ENCODE assay signal across 9 cellular contexts in genomic region chr6:157032923-157033322, GRCh38.
A peak's percentile ranks its signal among the peaks of the same experiment; 100 is the strongest.
DNase-seq lines count a peak whose midpoint lies in the region; ATAC-seq and TF ChIP-seq lines count a peak whose summit lies in the region.
"Had no signal": no experiment of that assay in that cellular context is flagged by ENCODE, and none has a peak within 500 bp of the region (broad histone marks: within the 10 kb centered on the region; RNA-seq: fewer than 3 reads in every experiment).

No MANE protein-coding gene starts in this region.

- no peak for ATAC-seq in activated CD8-positive, alpha-beta T cell treated with anti-CD3 and anti-CD28 coated beads, Interleukin-2, amount 10 ng/mL, durations not matched to agents 7 days and 5 days
- no peak for ATAC-seq in gastroesophageal sphincter
- ATAC-seq in stimulated activated memory B cell treated with anti-CD40 and anti-IgM and Interleukin-4, amounts not matched to agents 10 μg/mL and 1 μg/mL and 100 μg/mL, for 72 hours: no peak

- H3K27me3 ChIP-seq in gastroesophageal sphincter: no peaks in the 10 kb centered on the region

- no peaks in the 10 kb centered on the region for H3K9me3 Mint-ChIP-seq in T-helper 2 cell treated with Interferon-gamma antibody and Interleukin-4, amounts not matched to agents 5 μg/mL and 100 μg/mL, for 36 hours
- H3K9me3 Mint-ChIP-seq in activated CD8-positive, alpha-beta T cell treated with anti-CD3 and anti-CD28 coated beads, Interleukin-2, amount 10 ng/mL, durations not matched to agents 7 days and 5 days (ENCODE audit: insufficient read depth): no peaks in the 10 kb centered on the region
- no peaks in the 10 kb centered on the region for H3K9me3 Mint-ChIP-seq in stimulated activated memory B cell treated with anti-CD40 and anti-IgM and Interleukin-4, amounts not matched to agents 10 μg/mL and 1 μg/mL and 100 μg/mL, for 72 hours

- H3K4me1 Mint-ChIP-seq in T-helper 2 cell treated with Interferon-gamma antibody and Interleukin-4, amounts not matched to agents 5 μg/mL and 100 μg/mL, for 36 hours (ENCODE audit: low read depth): peaks cover 15% of the 10 kb centered on the region
- H3K4me1 Mint-ChIP-seq in activated CD8-positive, alpha-beta T cell treated with anti-CD3 and anti-CD28 coated beads, Interleukin-2, amount 10 ng/mL, durations not matched to agents 7 days and 5 days (ENCODE audit: low read depth): peaks cover 18% of the 10 kb centered on the region
- peaks cover 39% of the 10 kb centered on the region for H3K4me1 Mint-ChIP-seq in stimulated activated memory B cell treated with anti-CD40 and anti-IgM and Interleukin-4, amounts not matched to agents 10 μg/mL and 1 μg/mL and 100 μg/mL, for 72 hours

- H3K4me3 ChIP-seq in gastroesophageal sphincter: peak overlapping the region; percentile 41

- POLR2A ChIA-PET in activated CD8-positive, alpha-beta T cell treated with anti-CD3 and anti-CD28 coated beads, Interleukin-2, amount 10 ng/mL, durations not matched to agents 7 days and 5 days (lab: Charles Lee): interaction anchor here (1.1 kb wide), 1 partner anchor 12 kb away, joined by 5 read pairs; no protein-coding TSS in a partner anchor

- DNase-seq in T-helper 2 cell treated with Interferon-gamma antibody and Interleukin-4, amounts not matched to agents 5 μg/mL and 100 μg/mL, for 36 hours (ENCODE audit: low spot score): no peak
- DNase-seq in T-helper 2 cell (no peak), iPS-NIHi11 (ENCODE audit: low spot score) (no peak), SW 1271 (lab: John Stamatoyannopoulos, UW) (no peak), mesenteric fat pad (ENCODE audit: low spot score) (no peak)
- no peak for DNase-seq in activated CD8-positive, alpha-beta T cell treated with anti-CD3 and anti-CD28 coated beads, Interleukin-2, amount 10 ng/mL, durations not matched to agents 7 days and 5 days
- DNase-seq: NCI-H1694 treated with DMSO at 0.1 percent for 48 hours had no signal

- 55 to 66% methylated on average over 4 of the region's 4 CpGs for WGBS in gastroesophageal sphincter (ENCODE audit: low coverage in 1 of 2), 2 donors

- no peaks in the 10 kb centered on the region for H3K27me3 Mint-ChIP-seq in T-helper 2 cell treated with Interferon-gamma antibody and Interleukin-4, amounts not matched to agents 5 μg/mL and 100 μg/mL, for 36 hours (ENCODE audit: low read depth)
- no peaks in the 10 kb centered on the region for H3K27me3 Mint-ChIP-seq in activated CD8-positive, alpha-beta T cell treated with anti-CD3 and anti-CD28 coated beads, Interleukin-2, amount 10 ng/mL, durations not matched to agents 7 days and 5 days (ENCODE audit: low read depth)
- no peaks in the 10 kb centered on the region for H3K27me3 Mint-ChIP-seq in stimulated activated memory B cell treated with anti-CD40 and anti-IgM and Interleukin-4, amounts not matched to agents 10 μg/mL and 1 μg/mL and 100 μg/mL, for 72 hours

- H3K4me3 Mint-ChIP-seq in T-helper 2 cell treated with Interferon-gamma antibody and Interleukin-4, amounts not matched to agents 5 μg/mL and 100 μg/mL, for 36 hours: peak overlapping the region; percentile 88
- H3K4me3 Mint-ChIP-seq in activated CD8-positive, alpha-beta T cell treated with anti-CD3 and anti-CD28 coated beads, Interleukin-2, amount 10 ng/mL, durations not matched to agents 7 days and 5 days: peak overlapping the region; percentile 89
- H3K4me3 Mint-ChIP-seq in stimulated activated memory B cell treated with anti-CD40 and anti-IgM and Interleukin-4, amounts not matched to agents 10 μg/mL and 1 μg/mL and 100 μg/mL, for 72 hours: peak overlapping the region; percentile 94

- no peak for TF ChIP-seq POLR2A in gastroesophageal sphincter (IDR thresholded peaks at IDR 0.05)

- H3K27ac ChIP-seq in gastroesophageal sphincter: no peak overlapping the region

- no peak overlapping the region for H3K27ac Mint-ChIP-seq in T-helper 2 cell treated with Interferon-gamma antibody and Interleukin-4, amounts not matched to agents 5 μg/mL and 100 μg/mL, for 36 hours
- no peak overlapping the region for H3K27ac Mint-ChIP-seq in activated CD8-positive, alpha-beta T cell treated with anti-CD3 and anti-CD28 coated beads, Interleukin-2, amount 10 ng/mL, durations not matched to agents 7 days and 5 days
- peak overlapping the region; percentile 76 for H3K27ac Mint-ChIP-seq in stimulated activated memory B cell treated with anti-CD40 and anti-IgM and Interleukin-4, amounts not matched to agents 10 μg/mL and 1 μg/mL and 100 μg/mL, for 72 hours

- H3K4me1 ChIP-seq in gastroesophageal sphincter: peaks cover 4 to 52% (median 13%) of the 10 kb centered on the region in 3 donors

- no peak for TF ChIP-seq EP300 in gastroesophageal sphincter (IDR thresholded peaks at IDR 0.05)

- H3K36me3 ChIP-seq in gastroesophageal sphincter: no peaks in the 10 kb centered on the region

- H3K9me3 ChIP-seq in gastroesophageal sphincter: no peaks in the 10 kb centered on the region

- CTCF ChIA-PET in activated CD8-positive, alpha-beta T cell treated with anti-CD3 and anti-CD28 coated beads, Interleukin-2, amount 10 ng/mL, durations not matched to agents 7 days and 5 days (lab: Charles Lee): interaction anchor here (1.2 to 4.1 kb wide), 6 partner anchors 10 to 203 kb away, joined by 4 to 45 read pairs (median 5); no protein-coding TSS in a partner anchor

- TF ChIP-seq CTCF in gastroesophageal sphincter (IDR thresholded peaks at IDR 0.05): no peak

- H3K36me3 Mint-ChIP-seq in T-helper 2 cell treated with Interferon-gamma antibody and Interleukin-4, amounts not matched to agents 5 μg/mL and 100 μg/mL, for 36 hours (ENCODE audit: low read depth): no peaks in the 10 kb centered on the region
- H3K36me3 Mint-ChIP-seq in activated CD8-positive, alpha-beta T cell treated with anti-CD3 and anti-CD28 coated beads, Interleukin-2, amount 10 ng/mL, durations not matched to agents 7 days and 5 days (ENCODE audit: low read depth): peaks cover 2% of the 10 kb centered on the region
- H3K36me3 Mint-ChIP-seq in stimulated activated memory B cell treated with anti-CD40 and anti-IgM and Interleukin-4, amounts not matched to agents 10 μg/mL and 1 μg/mL and 100 μg/mL, for 72 hours: peaks cover 15% of the 10 kb centered on the region
